11 cellular contexts compared by ENCODE assay signal in the genomic region with DNA sequence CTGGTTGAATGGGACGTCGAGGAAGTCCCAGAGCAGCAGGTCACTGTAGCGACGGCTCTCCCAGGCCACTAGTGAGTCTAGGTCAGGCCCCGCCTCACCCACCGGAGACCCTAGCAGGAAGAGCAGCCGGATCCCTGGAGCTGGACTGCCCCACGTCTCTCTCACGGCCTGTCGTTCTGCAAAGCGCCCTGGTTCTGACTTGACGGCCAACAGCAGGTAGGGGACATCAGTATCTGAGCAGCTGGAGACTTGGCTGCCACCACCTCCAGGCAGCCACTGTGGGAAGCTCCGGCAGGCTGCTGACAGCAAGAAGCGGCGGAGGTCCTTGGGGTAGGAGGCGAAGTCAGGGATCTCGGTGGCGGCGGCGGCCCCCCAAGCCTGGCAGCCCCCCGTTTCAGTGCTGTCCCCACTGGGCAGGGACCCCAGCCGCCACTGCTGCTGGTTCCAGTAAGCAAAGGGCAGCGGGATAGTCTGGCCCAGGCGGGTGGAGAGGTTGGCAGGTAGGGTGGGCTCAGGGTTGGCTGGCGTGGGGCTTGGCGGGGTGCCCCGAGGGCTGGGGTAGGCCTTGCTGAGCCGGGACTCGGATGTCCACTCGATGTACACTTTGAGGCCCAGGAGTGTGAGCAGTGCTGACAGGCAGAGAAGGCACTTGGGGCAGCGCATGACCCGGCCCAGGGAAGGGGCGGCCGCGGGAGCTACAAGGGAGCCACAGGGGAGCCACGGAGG. TPM values are rescaled to one million over a fixed set of nuclear protein-coding genes. Genes with fewer than 3 reads are reported as not detected.
DNase-seq lines count a peak whose midpoint lies in the region; ATAC-seq, FAIRE-seq and TF ChIP-seq lines count a peak whose summit lies in the region.
"Had no signal": no experiment of that assay in that cellular context is flagged by ENCODE, and none has a peak within 500 bp of the region (broad histone marks: within the 10 kb centered on the region; RNA-seq: fewer than 3 reads in every experiment).

No MANE protein-coding gene starts in this region.

- H3K4me3 ChIP-seq in HepG2 (replicated peaks in 1 of 3; ENCODE audit: insufficient read depth in 1 of 3, low read depth in 2 of 3, low read length in 3 of 3) (peak overlapping the region in 2 of 3 experiments; percentile 62 to 76; a peak in 3 of 6 replicates), right lobe of liver (peak overlapping the region in 1 of 3 donors; percentile 40), esophagus muscularis mucosa (peak overlapping the region; percentile 56 to 71 (median 62)), PC-9 (no peak overlapping the region)

- H3K36me3 ChIP-seq in HepG2 (replicated peaks in 1 of 2; ENCODE audit: control insufficient read depth in 1 of 2, insufficient read depth in 2 of 2, low read length in 2 of 2) (peaks cover 11 to 12% of the 10 kb centered on the region in 2 experiments; a peak in 3 of 5 replicates), right lobe of liver (peaks cover 0 to 32% (median 9%) of the 10 kb centered on the region in 4 donors), esophagus muscularis mucosa (peaks cover 30 to 66% (median 55%) of the 10 kb centered on the region in 4 donors), PC-9 (ENCODE audit: low read depth) (no peaks in the 10 kb centered on the region)

- no peaks in the 10 kb centered on the region for H3K9me2 ChIP-seq in PC-9 (ENCODE audit: insufficient read depth)

- peak overlapping the region; percentile 90 for H3K4me2 ChIP-seq in HepG2 (ENCODE audit: low read depth, low read length)
- H3K4me2 ChIP-seq in PC-9 = no peak overlapping the region

- H3K27ac ChIP-seq in HepG2 (ENCODE audit: extremely low read length, insufficient read depth, low read length) (no peak overlapping the region), right lobe of liver (peak overlapping the region in 1 of 3 donors; percentile 37), esophagus muscularis mucosa (replicated peaks in 1 of 4) (peak overlapping the region; percentile 82 to 86 (median 86)), caudate nucleus (ENCODE audit: low read depth, low read length) (no peak overlapping the region), PC-9 (no peak overlapping the region)

- DNase-seq in HepG2 (ENCODE audit: low spot score) (no peak), right lobe of liver (no peak), esophagus muscularis mucosa (ENCODE audit: extremely low spot score) (no peak), caudate nucleus (lab: John Stamatoyannopoulos, UW) (no peak), PC-9 (no peak), hepatic stellate cell (ENCODE audit: low spot score) (no peak)
- no peak for DNase-seq in natural killer cell treated with Interleukin-12 subunit alpha and Interleukin-12 subunit beta and Interleukin-15 and Interleukin-18, amount 100 ng/mL, for 72 hours (ENCODE audit: low spot score)
- no peak for DNase-seq in stimulated activated CD4-positive, alpha-beta T cell treated with anti-CD3 and anti-CD28 coated beads, Interleukin-4, amount 100 ng/mL, for 4 hours
- DNase-seq: CD4-positive, CD25-positive, alpha-beta regulatory T cell; NCI-H187 treated with DMSO at 0.1 percent for 48 hours had no signal

- TF ChIP-seq RAD21 in HepG2 (CRISPR knock-in tag; IDR thresholded peaks at IDR 0.05) = no peak

- FAIRE-seq in HepG2 (lab: Jason Lieb, UNC) = no peak

- POLR2A ChIA-PET in HepG2 (lab: Yijun Ruan, JAX) (interaction anchor here (0.9 to 3.7 kb wide), 9 partner anchors 9 to 164 kb away, joined by 3 to 55 read pairs (median 4); a partner anchor contains a TSS), PC-9 (lab: Charles Lee; ENCODE audit: unreplicated experiment) (no interaction called here)

- no peaks in the 10 kb centered on the region for H3K36me3 Mint-ChIP-seq in natural killer cell treated with Interleukin-12 subunit alpha and Interleukin-12 subunit beta and Interleukin-15 and Interleukin-18, amount 100 ng/mL, for 72 hours

- in situ Hi-C loops in HepG2 (cut with HindIII; ENCODE audit: extremely low pct_ligation_motif_present, low pct_unique_long_range_greater_than_20kb) = no loop called here

- H3K9me3 Mint-ChIP-seq in natural killer cell treated with Interleukin-12 subunit alpha and Interleukin-12 subunit beta and Interleukin-15 and Interleukin-18, amount 100 ng/mL, for 72 hours = no peaks in the 10 kb centered on the region
- H3K9me3 Mint-ChIP-seq: activated naive CD4-positive, alpha-beta T cell treated with anti-CD3 and anti-CD28 coated beads, Interleukin-2, amount 50 U/mL, for 24 hours had no signal

- CTCF ChIA-PET in HepG2 (lab: Yijun Ruan, JAX; ENCODE audit: low intra/inter-chr PET ratio, low total read pairs) (no interaction called here), PC-9 (lab: Charles Lee) (no interaction called here)

- H3K27me3 Mint-ChIP-seq in natural killer cell treated with Interleukin-12 subunit alpha and Interleukin-12 subunit beta and Interleukin-15 and Interleukin-18, amount 100 ng/mL, for 72 hours = no peaks in the 10 kb centered on the region
- H3K27me3 Mint-ChIP-seq: activated naive CD4-positive, alpha-beta T cell treated with anti-CD3 and anti-CD28 coated beads, Interleukin-2, amount 50 U/mL, for 24 hours; CD4-positive, CD25-positive, alpha-beta regulatory T cell had no signal

- peaks cover 44% of the 10 kb centered on the region for H3K4me1 ChIP-seq in HepG2 (ENCODE audit: insufficient read depth, low read length)
- peaks cover 0 to 4% (median 1%) of the 10 kb centered on the region in 4 donors for H3K4me1 ChIP-seq in right lobe of liver
- H3K4me1 ChIP-seq in esophagus muscularis mucosa = peaks cover 45 to 56% (median 48%) of the 10 kb centered on the region in 4 donors
- H3K4me1 ChIP-seq in PC-9 (replicated peaks; ENCODE audit: insufficient read depth) = no peaks in the 10 kb centered on the region

- H4K20me1 ChIP-seq in HepG2 (ENCODE audit: insufficient read depth, low read length) (no peaks in the 10 kb centered on the region), PC-9 (ENCODE audit: insufficient read depth) (no peaks in the 10 kb centered on the region)

- no peak for TF ChIP-seq POLR2A in HepG2 (IDR thresholded peaks at IDR 0.05; ENCODE audit: insufficient read depth in 1 of 2, low read depth in 2 of 2, low read length in 2 of 2)
- no peak for TF ChIP-seq POLR2A in right lobe of liver (IDR thresholded peaks at IDR 0.05)
- no peak for TF ChIP-seq POLR2A in esophagus muscularis mucosa (IDR thresholded peaks at IDR 0.05; ENCODE audit: low read depth)

- peak overlapping the region; percentile 80 for H3K9ac ChIP-seq in HepG2 (ENCODE audit: insufficient read depth, low read depth, low read length)

- H3K27ac Mint-ChIP-seq in natural killer cell treated with Interleukin-12 subunit alpha and Interleukin-12 subunit beta and Interleukin-15 and Interleukin-18, amount 100 ng/mL, for 72 hours = peak overlapping the region; percentile 89 to 96

- H3K4me1 Mint-ChIP-seq in natural killer cell treated with Interleukin-12 subunit alpha and Interleukin-12 subunit beta and Interleukin-15 and Interleukin-18, amount 100 ng/mL, for 72 hours (ENCODE audit: low read depth in 2 of 2) = peaks cover 19 to 28% of the 10 kb centered on the region in 2 donors

- H3K9me3 ChIP-seq in HepG2 (ENCODE audit: low read length) = no peaks in the 10 kb centered on the region
- no peaks in the 10 kb centered on the region for H3K9me3 ChIP-seq in right lobe of liver
- no peaks in the 10 kb centered on the region for H3K9me3 ChIP-seq in esophagus muscularis mucosa
- no peaks in the 10 kb centered on the region for H3K9me3 ChIP-seq in PC-9 (ENCODE audit: insufficient read depth, low read depth)

- H3K79me2 ChIP-seq in HepG2 (ENCODE audit: insufficient read depth, low read length) (no peaks in the 10 kb centered on the region), PC-9 (ENCODE audit: low read depth) (no peaks in the 10 kb centered on the region)

- 89% methylated on average over 19 of the region's 36 CpGs for WGBS in HepG2 (ENCODE audit: low lambda C conversion rate)
- 78% methylated on average over 12 of the region's 36 CpGs for WGBS in right lobe of liver (ENCODE audit: insufficient coverage, low coverage, low lambda C conversion rate, missing lambda C conversion rate)
- WGBS in esophagus muscularis mucosa = 69% methylated on average over 7 of the region's 36 CpGs

- H3K27me3 ChIP-seq in HepG2 (ENCODE audit: control insufficient read depth in 1 of 2, insufficient read depth in 2 of 2, low read length in 2 of 2) (no peaks in the 10 kb centered on the region), right lobe of liver (no peaks in the 10 kb centered on the region), esophagus muscularis mucosa (no peaks in the 10 kb centered on the region), PC-9 (ENCODE audit: insufficient read depth, low read depth) (no peaks in the 10 kb centered on the region)

- intact Hi-C loops in HepG2 (cut with micrococcal nuclease; ENCODE audit: unreplicated experiment) = no loop called here
- intact Hi-C loops in right lobe of liver (cut with DNase I) = no loop called here
- intact Hi-C loops in esophagus muscularis mucosa (cut with DNase I) = loop anchor here (5.0 kb wide), 1 partner anchor 74 kb away; a partner anchor contains a TSS
- intact Hi-C loops in PC-9 (cut with micrococcal nuclease; ENCODE audit: unreplicated experiment) = no loop called here

- TF ChIP-seq CTCF in HepG2 (CRISPR knock-in tag; IDR thresholded peaks at IDR 0.05) (no peak), right lobe of liver (IDR thresholded peaks at IDR 0.05) (no peak), esophagus muscularis mucosa (IDR thresholded peaks at IDR 0.05) (no peak), PC-9 (conservative IDR thresholded peaks at IDR 0.05) (no peak)

- no peak for TF ChIP-seq EP300 in HepG2 (IDR thresholded peaks at IDR 0.05; ENCODE audit: low read depth in 2 of 2, low read length in 2 of 2)
- TF ChIP-seq EP300 in HepG2 (CRISPR knock-in tag; IDR thresholded peaks at IDR 0.05; ENCODE audit: borderline replicate concordance) = no peak
- TF ChIP-seq EP300 in esophagus muscularis mucosa (IDR thresholded peaks at IDR 0.05) = no peak

- H2AFZ ChIP-seq in HepG2 (ENCODE audit: low read length) (no peak overlapping the region), PC-9 (no peak overlapping the region)

- H3K4me3 Mint-ChIP-seq in natural killer cell treated with Interleukin-12 subunit alpha and Interleukin-12 subunit beta and Interleukin-15 and Interleukin-18, amount 100 ng/mL, for 72 hours = peak overlapping the region; percentile 90

- BruUV-seq in HepG2 (replicated peaks; lab: Mats Ljungman, UMichigan) (no TSS peak), PC-9 (replicated peaks; lab: Mats Ljungman, UMichigan) (no TSS peak)

- ATAC-seq in HepG2 (peak; percentile 12), right lobe of liver (no peak)
- no peak for ATAC-seq in natural killer cell treated with Interleukin-12 subunit alpha and Interleukin-12 subunit beta and Interleukin-15 and Interleukin-18, amount 100 ng/mL, for 72 hours

- H3F3A ChIP-seq in PC-9 (ENCODE audit: insufficient read depth, low read depth) = peaks cover 7% of the 10 kb centered on the region; the same call in 1 of the 2 replicates

RNA-seq across cellular contexts. Expression of a gene that starts 0.9 kb away (rescaled TPM):
- 1.9 and 2.3 TPM in 2 replicates for total RNA-seq in HepG2 (2016; rRNA removed; fragmentation: Illumina TruSeq; extraction: Trizol)
- total RNA-seq in HepG2 (2016; cell fraction: cytosol; rRNA removed; fragmentation: Illumina TruSeq; extraction: Trizol; ENCODE audit: low read depth) = 0.26 and 0.71 TPM in 2 replicates
- 1.4 and 1.9 TPM in 2 replicates for total RNA-seq in HepG2 (2016; cell fraction: insoluble cytoplasmic fraction; rRNA removed; fragmentation: Illumina TruSeq; extraction: Trizol)
- total RNA-seq in HepG2 (2016; cell fraction: membrane; rRNA removed; fragmentation: Illumina TruSeq; extraction: Trizol) = 0.90 and 1.1 TPM in 2 replicates
- 2.1 and 3.1 TPM in 2 replicates for total RNA-seq in HepG2 (2016; cell fraction: nucleus; rRNA removed; fragmentation: Illumina TruSeq; extraction: Trizol)
- polyA plus RNA-seq in HepG2 (2011; rRNA removed) = 0.26 and 0.44 TPM in 2 replicates
- 0.40 and 0.48 TPM in 2 replicates for polyA plus RNA-seq in HepG2 (2011; cell fraction: cytosol; rRNA removed)
- 0.54 and 1.00 TPM in 2 replicates for polyA plus RNA-seq in HepG2 (2011; cell fraction: nucleus; rRNA removed)
- 0.35 and 1.1 TPM in 2 replicates for polyA plus RNA-seq in HepG2 (2012)
- 0.43 and 0.69 TPM in 2 replicates for polyA plus RNA-seq in HepG2 (2016; cell fraction: cytosol; fragmentation: Illumina TruSeq; extraction: Trizol; ENCODE audit: low read depth)
- 0.58 and 1.1 TPM in 2 replicates for polyA plus RNA-seq in HepG2 (2016; cell fraction: insoluble cytoplasmic fraction; fragmentation: Illumina TruSeq; extraction: Trizol; ENCODE audit: low read depth)
- 0.34 and 0.42 TPM in 2 replicates for polyA plus RNA-seq in HepG2 (2016; cell fraction: membrane; fragmentation: Illumina TruSeq; extraction: Trizol; ENCODE audit: low read depth)
- polyA plus RNA-seq in HepG2 (2016; cell fraction: nucleus; fragmentation: Illumina TruSeq; extraction: Trizol; ENCODE audit: insufficient read depth, low read depth) = 2.2 and 3.1 TPM in 2 replicates
- polyA minus RNA-seq in HepG2 (2011; rRNA and poly(A)+ RNA removed; ENCODE audit: low replicate concordance) = 1.3 TPM in 1 of 2 replicates, not detected in the other
- polyA minus RNA-seq in HepG2 (2011; cell fraction: cytosol; rRNA and poly(A)+ RNA removed) = 1.1 TPM in 1 of 2 replicates, not detected in the other
- polyA minus RNA-seq in HepG2 (2011; cell fraction: nucleus; rRNA and poly(A)+ RNA removed) = 0.50 and 0.52 TPM in 2 replicates
- 1 to 10 TPM in 1 of 6 experiments, under 1 TPM in 5; 0.50 to 1.2 (median 0.63) TPM for total RNA-seq in right lobe of liver
- total RNA-seq in esophagus muscularis mucosa = 10 to 100 TPM in 1 of 4 donors, 1 to 10 TPM in 3; 1.2 to 12.0 (median 5.0) TPM
- 1 to 10 TPM in 1 of 2 donors, under 1 TPM in 1; 0.78 to 3.0 TPM for total RNA-seq in natural killer cell treated with Interleukin-12 subunit alpha and Interleukin-12 subunit beta and Interleukin-15 and Interleukin-18, amount 100 ng/mL, for 72 hours
- total RNA-seq in PC-9 (2021) = 0.20 TPM in 1 of 2 replicates, not detected in the other

RNA-seq across cellular contexts. Expression of a gene that starts 13.4 kb away (rescaled TPM):
- total RNA-seq in HepG2 (2016; rRNA removed; fragmentation: Illumina TruSeq; extraction: Trizol) = 39.0 and 51.9 TPM in 2 replicates
- total RNA-seq in HepG2 (2016; cell fraction: cytosol; rRNA removed; fragmentation: Illumina TruSeq; extraction: Trizol; ENCODE audit: low read depth) = 10.2 and 12.0 TPM in 2 replicates
- 38.9 and 54.2 TPM in 2 replicates for total RNA-seq in HepG2 (2016; cell fraction: insoluble cytoplasmic fraction; rRNA removed; fragmentation: Illumina TruSeq; extraction: Trizol)
- total RNA-seq in HepG2 (2016; cell fraction: membrane; rRNA removed; fragmentation: Illumina TruSeq; extraction: Trizol) = 31.2 and 31.3 TPM in 2 replicates
- 18.5 and 20.2 TPM in 2 replicates for total RNA-seq in HepG2 (2016; cell fraction: nucleus; rRNA removed; fragmentation: Illumina TruSeq; extraction: Trizol)
- polyA plus RNA-seq in HepG2 (2011; rRNA removed) = 66.0 TPM in 2 replicates
- 76.3 and 90.6 TPM in 2 replicates for polyA plus RNA-seq in HepG2 (2011; cell fraction: cytosol; rRNA removed)
- 43.1 and 45.0 TPM in 2 replicates for polyA plus RNA-seq in HepG2 (2011; cell fraction: nucleus; rRNA removed)
- polyA plus RNA-seq in HepG2 (2012) = 39.8 and 45.8 TPM in 2 replicates
- polyA plus RNA-seq in HepG2 (2016; cell fraction: cytosol; fragmentation: Illumina TruSeq; extraction: Trizol; ENCODE audit: low read depth) = 16.8 TPM in 2 replicates
- polyA plus RNA-seq in HepG2 (2016; cell fraction: insoluble cytoplasmic fraction; fragmentation: Illumina TruSeq; extraction: Trizol; ENCODE audit: low read depth) = 69.0 and 74.8 TPM in 2 replicates
- 33.3 and 38.0 TPM in 2 replicates for polyA plus RNA-seq in HepG2 (2016; cell fraction: membrane; fragmentation: Illumina TruSeq; extraction: Trizol; ENCODE audit: low read depth)
- polyA plus RNA-seq in HepG2 (2016; cell fraction: nucleus; fragmentation: Illumina TruSeq; extraction: Trizol; ENCODE audit: insufficient read depth, low read depth) = 38.1 and 41.9 TPM in 2 replicates
- 51.2 and 105 TPM in 2 replicates for polyA minus RNA-seq in HepG2 (2011; rRNA and poly(A)+ RNA removed; ENCODE audit: low replicate concordance)
- polyA minus RNA-seq in HepG2 (2011; cell fraction: cytosol; rRNA and poly(A)+ RNA removed) = 36.5 and 37.9 TPM in 2 replicates
- 14.3 and 18.3 TPM in 2 replicates for polyA minus RNA-seq in HepG2 (2011; cell fraction: nucleus; rRNA and poly(A)+ RNA removed)
- total RNA-seq in right lobe of liver = 10 to 100 TPM; 18.9 to 30.5 (median 22.5) TPM
- 10 to 100 TPM; 41.9 to 70.6 (median 61.2) TPM for total RNA-seq in esophagus muscularis mucosa
- total RNA-seq in natural killer cell treated with Interleukin-12 subunit alpha and Interleukin-12 subunit beta and Interleukin-15 and Interleukin-18, amount 100 ng/mL, for 72 hours = 10 to 100 TPM; 58.3 to 58.7 TPM
- 38.6 and 42.6 TPM in 2 replicates for total RNA-seq in PC-9 (2021)

RNA-seq across cellular contexts. Expression of a gene that starts 16.7 kb away (rescaled TPM):
- total RNA-seq in HepG2 (2016; rRNA removed; fragmentation: Illumina TruSeq; extraction: Trizol) (0.64 and 1.0 TPM in 2 replicates), right lobe of liver (not detected), esophagus muscularis mucosa (not detected), PC-9 (2021) (not detected in 2 replicates)
- total RNA-seq in HepG2 (2016; cell fraction: cytosol; rRNA removed; fragmentation: Illumina TruSeq; extraction: Trizol; ENCODE audit: low read depth) = 0.26 and 0.71 TPM in 2 replicates
- total RNA-seq in HepG2 (2016; cell fraction: insoluble cytoplasmic fraction; rRNA removed; fragmentation: Illumina TruSeq; extraction: Trizol) = 0.84 and 1.5 TPM in 2 replicates
- 0.34 and 0.53 TPM in 2 replicates for total RNA-seq in HepG2 (2016; cell fraction: membrane; rRNA removed; fragmentation: Illumina TruSeq; extraction: Trizol)
- total RNA-seq in HepG2 (2016; cell fraction: nucleus; rRNA removed; fragmentation: Illumina TruSeq; extraction: Trizol) = 0.59 TPM in 1 of 2 replicates, not detected in the other
- polyA plus RNA-seq in HepG2 (2011; rRNA removed) = 0.38 and 0.40 TPM in 2 replicates
- polyA plus RNA-seq in HepG2 (2011; cell fraction: cytosol; rRNA removed) = 0.13 and 0.49 TPM in 2 replicates
- polyA plus RNA-seq in HepG2 (2011; cell fraction: nucleus; rRNA removed) = 0.21 TPM in 1 of 2 replicates, not detected in the other
- 1.1 and 2.3 TPM in 2 replicates for polyA plus RNA-seq in HepG2 (2012)
- polyA plus RNA-seq in HepG2 (2016; cell fraction: cytosol; fragmentation: Illumina TruSeq; extraction: Trizol; ENCODE audit: low read depth) = 0.52 and 0.62 TPM in 2 replicates
- 1.4 and 1.7 TPM in 2 replicates for polyA plus RNA-seq in HepG2 (2016; cell fraction: insoluble cytoplasmic fraction; fragmentation: Illumina TruSeq; extraction: Trizol; ENCODE audit: low read depth)
- polyA plus RNA-seq in HepG2 (2016; cell fraction: membrane; fragmentation: Illumina TruSeq; extraction: Trizol; ENCODE audit: low read depth) = 0.61 and 0.69 TPM in 2 replicates
- 0.55 and 0.89 TPM in 2 replicates for polyA plus RNA-seq in HepG2 (2016; cell fraction: nucleus; fragmentation: Illumina TruSeq; extraction: Trizol; ENCODE audit: insufficient read depth, low read depth)
- not detected in 2 replicates for polyA minus RNA-seq in HepG2 (2011; rRNA and poly(A)+ RNA removed; ENCODE audit: low replicate concordance)
- not detected in 2 replicates for polyA minus RNA-seq in HepG2 (2011; cell fraction: cytosol; rRNA and poly(A)+ RNA removed)
- polyA minus RNA-seq in HepG2 (2011; cell fraction: nucleus; rRNA and poly(A)+ RNA removed) = 0.52 TPM in 1 of 2 replicates, not detected in the other
- not detected for total RNA-seq in natural killer cell treated with Interleukin-12 subunit alpha and Interleukin-12 subunit beta and Interleukin-15 and Interleukin-18, amount 100 ng/mL, for 72 hours
- total RNA-seq: CD4-positive, CD25-positive, alpha-beta regulatory T cell had no signal
- polyA plus RNA-seq: CD4-positive, CD25-positive, alpha-beta regulatory T cell had no signal

RNA-seq across cellular contexts. Expression of a gene that starts 28.7 kb away (rescaled TPM):
- total RNA-seq in HepG2 (2016; rRNA removed; fragmentation: Illumina TruSeq; extraction: Trizol) (9.7 and 11.8 TPM in 2 replicates), right lobe of liver (10 to 100 TPM; 32.1 to 68.7 (median 48.9) TPM), esophagus muscularis mucosa (10 to 100 TPM; 40.7 to 75.2 (median 54.0) TPM), PC-9 (2021) (26.3 and 28.4 TPM in 2 replicates)
- total RNA-seq in HepG2 (2016; cell fraction: cytosol; rRNA removed; fragmentation: Illumina TruSeq; extraction: Trizol; ENCODE audit: low read depth) = 1.5 TPM in 2 replicates
- total RNA-seq in HepG2 (2016; cell fraction: insoluble cytoplasmic fraction; rRNA removed; fragmentation: Illumina TruSeq; extraction: Trizol) = 6.9 and 10.5 TPM in 2 replicates
- 3.3 and 4.5 TPM in 2 replicates for total RNA-seq in HepG2 (2016; cell fraction: membrane; rRNA removed; fragmentation: Illumina TruSeq; extraction: Trizol)
- 6.1 and 7.1 TPM in 2 replicates for total RNA-seq in HepG2 (2016; cell fraction: nucleus; rRNA removed; fragmentation: Illumina TruSeq; extraction: Trizol)
- 31.3 and 31.5 TPM in 2 replicates for polyA plus RNA-seq in HepG2 (2011; rRNA removed)
- polyA plus RNA-seq in HepG2 (2011; cell fraction: cytosol; rRNA removed) = 20.9 and 32.3 TPM in 2 replicates
- polyA plus RNA-seq in HepG2 (2011; cell fraction: nucleus; rRNA removed) = 30.6 and 39.7 TPM in 2 replicates
- 10.5 and 13.8 TPM in 2 replicates for polyA plus RNA-seq in HepG2 (2012)
- 1.6 and 2.5 TPM in 2 replicates for polyA plus RNA-seq in HepG2 (2016; cell fraction: cytosol; fragmentation: Illumina TruSeq; extraction: Trizol; ENCODE audit: low read depth)
- polyA plus RNA-seq in HepG2 (2016; cell fraction: insoluble cytoplasmic fraction; fragmentation: Illumina TruSeq; extraction: Trizol; ENCODE audit: low read depth) = 5.8 and 6.3 TPM in 2 replicates
- polyA plus RNA-seq in HepG2 (2016; cell fraction: membrane; fragmentation: Illumina TruSeq; extraction: Trizol; ENCODE audit: low read depth) = 2.1 and 3.5 TPM in 2 replicates
- polyA plus RNA-seq in HepG2 (2016; cell fraction: nucleus; fragmentation: Illumina TruSeq; extraction: Trizol; ENCODE audit: insufficient read depth, low read depth) = 3.7 and 7.6 TPM in 2 replicates
- polyA minus RNA-seq in HepG2 (2011; rRNA and poly(A)+ RNA removed; ENCODE audit: low replicate concordance) = 19.1 and 44.4 TPM in 2 replicates
- 23.0 and 29.5 TPM in 2 replicates for polyA minus RNA-seq in HepG2 (2011; cell fraction: cytosol; rRNA and poly(A)+ RNA removed)
- 11.6 and 11.8 TPM in 2 replicates for polyA minus RNA-seq in HepG2 (2011; cell fraction: nucleus; rRNA and poly(A)+ RNA removed)
- 10 to 100 TPM; 10.9 to 13.7 TPM for total RNA-seq in natural killer cell treated with Interleukin-12 subunit alpha and Interleukin-12 subunit beta and Interleukin-15 and Interleukin-18, amount 100 ng/mL, for 72 hours

RNA-seq across cellular contexts. Expression of a gene that starts 29.1 kb away (rescaled TPM):
- total RNA-seq in HepG2 (2016; rRNA removed; fragmentation: Illumina TruSeq; extraction: Trizol) (23.6 and 24.1 TPM in 2 replicates), right lobe of liver (10 to 100 TPM in 5 of 6 experiments, 1 to 10 TPM in 1; 6.1 to 26.6 (median 14.1) TPM), esophagus muscularis mucosa (10 to 100 TPM; 11.2 to 15.2 (median 13.2) TPM), PC-9 (2021) (37.7 and 43.7 TPM in 2 replicates)
- 7.1 TPM in 2 replicates for total RNA-seq in HepG2 (2016; cell fraction: cytosol; rRNA removed; fragmentation: Illumina TruSeq; extraction: Trizol; ENCODE audit: low read depth)
- total RNA-seq in HepG2 (2016; cell fraction: insoluble cytoplasmic fraction; rRNA removed; fragmentation: Illumina TruSeq; extraction: Trizol) = 22.9 and 25.3 TPM in 2 replicates
- 5.9 and 7.1 TPM in 2 replicates for total RNA-seq in HepG2 (2016; cell fraction: membrane; rRNA removed; fragmentation: Illumina TruSeq; extraction: Trizol)
- total RNA-seq in HepG2 (2016; cell fraction: nucleus; rRNA removed; fragmentation: Illumina TruSeq; extraction: Trizol) = 11.1 and 12.5 TPM in 2 replicates
- 26.5 and 31.5 TPM in 2 replicates for polyA plus RNA-seq in HepG2 (2011; rRNA removed)
- 28.1 and 37.8 TPM in 2 replicates for polyA plus RNA-seq in HepG2 (2011; cell fraction: cytosol; rRNA removed)
- polyA plus RNA-seq in HepG2 (2011; cell fraction: nucleus; rRNA removed) = 19.3 and 20.0 TPM in 2 replicates
- polyA plus RNA-seq in HepG2 (2012) = 19.0 and 33.9 TPM in 2 replicates
- polyA plus RNA-seq in HepG2 (2016; cell fraction: cytosol; fragmentation: Illumina TruSeq; extraction: Trizol; ENCODE audit: low read depth) = 4.5 and 5.0 TPM in 2 replicates
- polyA plus RNA-seq in HepG2 (2016; cell fraction: insoluble cytoplasmic fraction; fragmentation: Illumina TruSeq; extraction: Trizol; ENCODE audit: low read depth) = 23.1 and 25.5 TPM in 2 replicates
- polyA plus RNA-seq in HepG2 (2016; cell fraction: membrane; fragmentation: Illumina TruSeq; extraction: Trizol; ENCODE audit: low read depth) = 3.8 and 5.4 TPM in 2 replicates
- polyA plus RNA-seq in HepG2 (2016; cell fraction: nucleus; fragmentation: Illumina TruSeq; extraction: Trizol; ENCODE audit: insufficient read depth, low read depth) = 17.4 and 17.8 TPM in 2 replicates
- 18.9 and 21.9 TPM in 2 replicates for polyA minus RNA-seq in HepG2 (2011; rRNA and poly(A)+ RNA removed; ENCODE audit: low replicate concordance)
- 11.7 and 13.1 TPM in 2 replicates for polyA minus RNA-seq in HepG2 (2011; cell fraction: cytosol; rRNA and poly(A)+ RNA removed)
- 7.5 and 9.0 TPM in 2 replicates for polyA minus RNA-seq in HepG2 (2011; cell fraction: nucleus; rRNA and poly(A)+ RNA removed)
- 10 to 100 TPM; 31.5 to 56.6 TPM for total RNA-seq in natural killer cell treated with Interleukin-12 subunit alpha and Interleukin-12 subunit beta and Interleukin-15 and Interleukin-18, amount 100 ng/mL, for 72 hours

Comparison
In these comparisons a context has a peak if more than half of its experiments do, and no peak if none do; other contexts are left out.
1. H3K27ac ChIP-seq: peak in esophagus muscularis mucosa (4 of 4); none in HepG2 (single experiment), caudate nucleus (single experiment) and PC-9 (single experiment).